In genomic region chr11:72763823-72764222, GRCh38 we compare ENCODE assay signal across 14 cellular contexts. TPM values are rescaled to one million over a fixed set of nuclear protein-coding genes. Genes with fewer than 3 reads are reported as not detected.
A peak's percentile ranks its signal among the peaks of the same experiment; 100 is the strongest.
DNase-seq lines count a peak whose midpoint lies in the region; ATAC-seq and TF ChIP-seq lines count a peak whose summit lies in the region.
"Had no signal": no experiment of that assay in that cellular context is flagged by ENCODE, and none has a peak within 500 bp of the region (broad histone marks: within the 10 kb centered on the region; RNA-seq: fewer than 3 reads in every experiment).

No MANE protein-coding gene starts in this region.

- no peaks in the 10 kb centered on the region for H3K9me3 ChIP-seq in BLaER1 treated with 17β-estradiol and CSF1 and Interleukin-3, amounts not matched to agents 10 nM and 100 nM (replicated peaks in 1 of 11)
- H3K9me3 ChIP-seq in WERI-Rb-1 (ENCODE audit: severe bottlenecking): no peaks in the 10 kb centered on the region
- no peaks in the 10 kb centered on the region for H3K9me3 ChIP-seq in mesenchymal stem cell (ENCODE audit: control insufficient read depth, low read length)
- H3K9me3 ChIP-seq: BE2C had no signal

- H2AK5ac ChIP-seq in mesenchymal stem cell (ENCODE audit: low read length, severe bottlenecking): no peak overlapping the region

- no peak for TF ChIP-seq CTCF in WERI-Rb-1 (IDR thresholded peaks at IDR 0.05; ENCODE audit: low read depth, low read length)
- TF ChIP-seq CTCF in endothelial cell (IDR thresholded peaks at IDR 0.05; ENCODE audit: unreplicated experiment): no peak

- H3K27ac ChIP-seq in BLaER1 treated with 17β-estradiol and CSF1 and Interleukin-3, amounts not matched to agents 10 nM and 100 nM: peak overlapping the region in 7 of 11 experiments; percentile 7 to 54 (median 31); a peak in 10 of 22 replicates
- peak overlapping the region; percentile 60 for H3K27ac ChIP-seq in WERI-Rb-1
- H3K27ac ChIP-seq in mesenchymal stem cell (ENCODE audit: low read length, poor library complexity, severe bottlenecking): no peak overlapping the region
- H3K27ac ChIP-seq: PC-9 had no signal

- no peak overlapping the region for H2BK5ac ChIP-seq in mesenchymal stem cell (ENCODE audit: low read depth, low read length, poor library complexity, severe bottlenecking)

- peaks cover 1% of the 10 kb centered on the region for H3K36me3 Mint-ChIP-seq in endothelial cell (ENCODE audit: low read depth, unreplicated experiment)
- peaks cover 1% of the 10 kb centered on the region for H3K36me3 Mint-ChIP-seq in stimulated activated memory B cell treated with anti-CD40 and anti-IgM and Interleukin-4, amounts not matched to agents 10 μg/mL and 1 μg/mL and 100 μg/mL, for 72 hours
- H3K36me3 Mint-ChIP-seq in activated CD4-positive, alpha-beta T cell treated with anti-CD3 and anti-CD28 coated beads for 36 hours (ENCODE audit: low read depth): no peaks in the 10 kb centered on the region

- no peak overlapping the region for H3K4me3 ChIP-seq in BLaER1 treated with 17β-estradiol and CSF1 and Interleukin-3, amounts not matched to agents 10 nM and 100 nM
- no peak overlapping the region for H3K4me3 ChIP-seq in WERI-Rb-1 (ENCODE audit: low read depth, low read length)
- no peak overlapping the region for H3K4me3 ChIP-seq in mesenchymal stem cell (ENCODE audit: insufficient read depth in 1 of 2, low read depth in 1 of 2, low read length in 2 of 2)
- H3K4me3 ChIP-seq: PC-9 had no signal

- peaks cover 0 to 7% (median 0%) of the 10 kb centered on the region in 11 experiments; a peak in 2 of 22 replicates for H4K20me1 ChIP-seq in BLaER1 treated with 17β-estradiol and CSF1 and Interleukin-3, amounts not matched to agents 10 nM and 100 nM

- H3K27me3 ChIP-seq in BLaER1 treated with 17β-estradiol and CSF1 and Interleukin-3, amounts not matched to agents 10 nM and 100 nM: no peaks in the 10 kb centered on the region
- H3K27me3 ChIP-seq in WERI-Rb-1 (ENCODE audit: insufficient read depth, low read depth, severe bottlenecking) (no peaks in the 10 kb centered on the region), mesenchymal stem cell (ENCODE audit: control insufficient read depth in 1 of 2, insufficient read depth in 1 of 2, low read length in 2 of 2) (no peaks in the 10 kb centered on the region)
- H3K27me3 ChIP-seq: BE2C had no signal

- peaks cover 32 to 66% (median 44%) of the 10 kb centered on the region in 10 experiments for H3K4me1 ChIP-seq in BLaER1 treated with 17β-estradiol and CSF1 and Interleukin-3, amounts not matched to agents 10 nM and 100 nM
- peaks cover 23% of the 10 kb centered on the region for H3K4me1 ChIP-seq in mesenchymal stem cell (ENCODE audit: control insufficient read depth, insufficient read depth, low read depth, low read length)

- peak overlapping the region; percentile 55 to 88 (median 81) for H3K4me2 ChIP-seq in BLaER1 treated with 17β-estradiol and CSF1 and Interleukin-3, amounts not matched to agents 10 nM and 100 nM
- no peak overlapping the region for H3K4me2 ChIP-seq in mesenchymal stem cell (ENCODE audit: low read length, poor library complexity, severe bottlenecking)
- H3K4me2 ChIP-seq: PC-9 had no signal

- H3K9me3 Mint-ChIP-seq in endothelial cell (ENCODE audit: unreplicated experiment): no peaks in the 10 kb centered on the region
- no peaks in the 10 kb centered on the region for H3K9me3 Mint-ChIP-seq in stimulated activated memory B cell treated with anti-CD40 and anti-IgM and Interleukin-4, amounts not matched to agents 10 μg/mL and 1 μg/mL and 100 μg/mL, for 72 hours
- no peaks in the 10 kb centered on the region for H3K9me3 Mint-ChIP-seq in activated CD4-positive, alpha-beta T cell treated with anti-CD3 and anti-CD28 coated beads for 36 hours (ENCODE audit: low read depth)
- H3K9me3 Mint-ChIP-seq: CD4-positive, alpha-beta memory T cell; H9 had no signal

- H4K8ac ChIP-seq in mesenchymal stem cell (ENCODE audit: low read length): no peak overlapping the region

- ATAC-seq in stimulated activated memory B cell treated with anti-CD40 and anti-IgM and Interleukin-4, amounts not matched to agents 10 μg/mL and 1 μg/mL and 100 μg/mL, for 72 hours: no peak
- ATAC-seq in activated CD4-positive, alpha-beta T cell treated with anti-CD3 and anti-CD28 coated beads for 36 hours: no peak
- ATAC-seq in HG02610 (IDR thresholded peaks at IDR 0.05; ENCODE audit: unreplicated experiment): no peak

- H4K91ac ChIP-seq in mesenchymal stem cell (ENCODE audit: low read length): no peak overlapping the region

- intact Hi-C loops in activated CD4-positive, alpha-beta T cell treated with anti-CD3 and anti-CD28 coated beads for 36 hours (cut with DNase I, micrococcal nuclease): no loop called here

- no peaks in the 10 kb centered on the region for H3K4me1 Mint-ChIP-seq in endothelial cell (ENCODE audit: unreplicated experiment)
- peaks cover 36% of the 10 kb centered on the region for H3K4me1 Mint-ChIP-seq in stimulated activated memory B cell treated with anti-CD40 and anti-IgM and Interleukin-4, amounts not matched to agents 10 μg/mL and 1 μg/mL and 100 μg/mL, for 72 hours
- peaks cover 17% of the 10 kb centered on the region for H3K4me1 Mint-ChIP-seq in activated CD4-positive, alpha-beta T cell treated with anti-CD3 and anti-CD28 coated beads for 36 hours

- POLR2A ChIA-PET in activated CD4-positive, alpha-beta T cell treated with anti-CD3 and anti-CD28 coated beads for 36 hours (lab: Charles Lee): no interaction called here

- H3K27me3 Mint-ChIP-seq in endothelial cell (ENCODE audit: unreplicated experiment): peaks cover 5% of the 10 kb centered on the region
- no peaks in the 10 kb centered on the region for H3K27me3 Mint-ChIP-seq in stimulated activated memory B cell treated with anti-CD40 and anti-IgM and Interleukin-4, amounts not matched to agents 10 μg/mL and 1 μg/mL and 100 μg/mL, for 72 hours
- no peaks in the 10 kb centered on the region for H3K27me3 Mint-ChIP-seq in activated CD4-positive, alpha-beta T cell treated with anti-CD3 and anti-CD28 coated beads for 36 hours
- H3K27me3 Mint-ChIP-seq: CD4-positive, alpha-beta memory T cell had no signal

- DNase-seq in WERI-Rb-1: no peak
- DNase-seq in endothelial cell (ENCODE audit: low spot score): no peak
- DNase-seq in mesenchymal stem cell: no peak
- no peak for DNase-seq in activated CD4-positive, alpha-beta T cell treated with anti-CD3 and anti-CD28 coated beads for 36 hours
- DNase-seq in AML-193 (lab: John Stamatoyannopoulos, UW): no peak
- DNase-seq: BE2C; CD4-positive, alpha-beta memory T cell; IMR-90; Karpas-422; PC-9 had no signal

- H3K4ac ChIP-seq in mesenchymal stem cell (ENCODE audit: low read depth in 1 of 2, low read length in 2 of 2): peak overlapping the region in 1 of 2 experiments; percentile 37

- no peak overlapping the region for H2AFZ ChIP-seq in mesenchymal stem cell (ENCODE audit: low read depth, low read length)
- H2AFZ ChIP-seq: PC-9 had no signal

- H3K36me3 ChIP-seq in BLaER1 treated with 17β-estradiol and CSF1 and Interleukin-3, amounts not matched to agents 10 nM and 100 nM: no peaks in the 10 kb centered on the region
- H3K36me3 ChIP-seq in WERI-Rb-1 (no peaks in the 10 kb centered on the region), mesenchymal stem cell (ENCODE audit: control insufficient read depth in 1 of 2, insufficient read depth in 2 of 2, low read depth in 1 of 2, low read length in 2 of 2) (peaks cover 0 to 3% of the 10 kb centered on the region in 2 experiments)
- H3K36me3 ChIP-seq: BE2C had no signal

- H3K4me3 Mint-ChIP-seq in endothelial cell (ENCODE audit: unreplicated experiment): no peak overlapping the region
- H3K4me3 Mint-ChIP-seq in stimulated activated memory B cell treated with anti-CD40 and anti-IgM and Interleukin-4, amounts not matched to agents 10 μg/mL and 1 μg/mL and 100 μg/mL, for 72 hours: peak overlapping the region; percentile 12
- no peak overlapping the region for H3K4me3 Mint-ChIP-seq in activated CD4-positive, alpha-beta T cell treated with anti-CD3 and anti-CD28 coated beads for 36 hours
- H3K4me3 Mint-ChIP-seq: CD4-positive, alpha-beta memory T cell; H9 had no signal

- 93% methylated on average over 4 of the region's 4 CpGs for WGBS in mesenchymal stem cell

- no peak overlapping the region for H2BK15ac ChIP-seq in mesenchymal stem cell (ENCODE audit: low read depth, poor library complexity, severe bottlenecking)

- CTCF ChIA-PET in activated CD4-positive, alpha-beta T cell treated with anti-CD3 and anti-CD28 coated beads for 36 hours (lab: Charles Lee): interaction anchor here (0.7 to 1.4 kb wide), 3 partner anchors 38 to 52 kb away, joined by 3 to 4 read pairs (median 3); no protein-coding TSS in a partner anchor

- peak overlapping the region in 10 of 11 experiments; percentile 1 to 58 (median 38); a peak in 15 of 22 replicates for H3K9ac ChIP-seq in BLaER1 treated with 17β-estradiol and CSF1 and Interleukin-3, amounts not matched to agents 10 nM and 100 nM
- H3K9ac ChIP-seq in mesenchymal stem cell (ENCODE audit: low read length): no peak overlapping the region

- H3K18ac ChIP-seq in mesenchymal stem cell (ENCODE audit: low read depth in 1 of 2, low read length in 2 of 2): no peak overlapping the region

- peaks cover 10% of the 10 kb centered on the region for H3K79me1 ChIP-seq in mesenchymal stem cell (replicated peaks; ENCODE audit: low read length, poor library complexity, severe bottlenecking)

- no peak overlapping the region for H3K23ac ChIP-seq in mesenchymal stem cell (ENCODE audit: low read length in 2 of 2)

- no peak overlapping the region for H2BK12ac ChIP-seq in mesenchymal stem cell (ENCODE audit: low read length in 2 of 2)

- no peak overlapping the region for H3K14ac ChIP-seq in mesenchymal stem cell (ENCODE audit: low read length in 2 of 2)

- H3K27ac Mint-ChIP-seq in endothelial cell (ENCODE audit: unreplicated experiment): peak overlapping the region; percentile 24
- H3K27ac Mint-ChIP-seq in stimulated activated memory B cell treated with anti-CD40 and anti-IgM and Interleukin-4, amounts not matched to agents 10 μg/mL and 1 μg/mL and 100 μg/mL, for 72 hours: peak overlapping the region; percentile 60
- H3K27ac Mint-ChIP-seq in activated CD4-positive, alpha-beta T cell treated with anti-CD3 and anti-CD28 coated beads for 36 hours: no peak overlapping the region
- H3K27ac Mint-ChIP-seq: H9 had no signal

- no peak overlapping the region for H2BK120ac ChIP-seq in mesenchymal stem cell (ENCODE audit: low read depth, low read length)

RNA-seq across cellular contexts. Expression of gene ARAP1, which starts 11.6 kb away (rescaled TPM):
- 55.1 TPM for total RNA-seq in endothelial cell (ENCODE audit: unreplicated experiment)
- 26.6 TPM for polyA plus RNA-seq in mesenchymal stem cell (2013, experiment 1 of 2)
- 23.6 TPM for polyA plus RNA-seq in mesenchymal stem cell (2013, experiment 2 of 2)
- total RNA-seq in activated CD4-positive, alpha-beta T cell treated with anti-CD3 and anti-CD28 coated beads for 36 hours: 10 to 100 TPM; 69.9 to 76.6 TPM

RNA-seq across cellular contexts. Expression of gene STARD10, which starts 30.0 kb away (rescaled TPM):
- 13.4 TPM for total RNA-seq in endothelial cell (ENCODE audit: unreplicated experiment)
- 16.5 TPM for polyA plus RNA-seq in mesenchymal stem cell (2013, experiment 1 of 2)
- 13.7 TPM for polyA plus RNA-seq in mesenchymal stem cell (2013, experiment 2 of 2)
- total RNA-seq in activated CD4-positive, alpha-beta T cell treated with anti-CD3 and anti-CD28 coated beads for 36 hours: 10 to 100 TPM in 1 of 2 experiments, 1 to 10 TPM in 1; 8.3 to 12.9 TPM

RNA-seq across cellular contexts. Expression of gene ATG16L2, which starts 50.4 kb away (rescaled TPM):
- 51.0 TPM for total RNA-seq in endothelial cell (ENCODE audit: unreplicated experiment)
- 12.0 TPM for polyA plus RNA-seq in mesenchymal stem cell (2013, experiment 1 of 2)
- polyA plus RNA-seq in mesenchymal stem cell (2013, experiment 2 of 2): 10.4 TPM
- total RNA-seq in activated CD4-positive, alpha-beta T cell treated with anti-CD3 and anti-CD28 coated beads for 36 hours: 10 to 100 TPM; 55.3 to 59.4 TPM
